In genomic region chr20:10328897-10329255, GRCh38 we compare ENCODE assay signal across 20 cellular contexts.
DNase-seq lines count a peak whose midpoint lies in the region; ATAC-seq and TF ChIP-seq lines count a peak whose summit lies in the region.
"Had no signal": no experiment of that assay in that cellular context is flagged by ENCODE, and none has a peak within 500 bp of the region (broad histone marks: within the 10 kb centered on the region; RNA-seq: fewer than 3 reads in every experiment).

No MANE protein-coding gene starts in this region.

- TF ChIP-seq CTCF in OCI-LY3 (IDR thresholded peaks at IDR 0.05; ENCODE audit: low read depth, low read length) (no peak), omental fat pad (IDR thresholded peaks at IDR 0.05) (no peak), GM10266 (IDR thresholded peaks at IDR 0.05; ENCODE audit: control insufficient read depth, insufficient read depth, low read depth, missing control alignments) (no peak)

- H3K27ac ChIP-seq in OCI-LY3 (ENCODE audit: low read length): no peak overlapping the region
- peak overlapping the region; percentile 72 for H3K27ac ChIP-seq in cingulate gyrus (ENCODE audit: low read depth, low read length)
- H3K27ac ChIP-seq: left ventricle myocardium inferior, pancreas, RWPE1, transverse colon had no signal

- peak; percentile 7 for DNase-seq in NCI-H2029 treated with DMSO at 0.1 percent for 48 hours (lab: John Stamatoyannopoulos, UW)
- DNase-seq in NCI-H2029 (lab: John Stamatoyannopoulos, UW): no peak
- DNase-seq in omental fat pad (ENCODE audit: low spot score): no peak
- no peak for DNase-seq in GM10266 (ENCODE audit: extremely low spot score)
- DNase-seq in NCI-H524 treated with DMSO at 0.1 percent for 48 hours (lab: John Stamatoyannopoulos, UW): no peak
- DNase-seq: activated CD4-positive, alpha-beta T cell treated with anti-CD3 and anti-CD28 coated beads for 1 hour; activated CD8-positive, alpha-beta memory T cell treated with anti-CD3 and anti-CD28 coated beads for 24 hours; activated naive CD4-positive, alpha-beta T cell treated with anti-CD3 and anti-CD28 coated beads, Interleukin-2, amount 10 ng/mL, durations not matched to agents 7 days and 5 days; activated T-cell treated with anti-CD3 and anti-CD28 coated beads, Interleukin-2, amount 50 U/mL, for 72 hours; left ventricle myocardium inferior; naive thymus-derived CD8-positive, alpha-beta T cell; NCI-H187 treated with DMSO at 0.1 percent for 48 hours; pancreas; stimulated activated naive CD8-positive, alpha-beta T cell treated with anti-CD3 and anti-CD28 coated beads, Interleukin-15, amount 100 ng/mL, for 72 hours; transverse colon had no signal

- H3K9ac ChIP-seq in OCI-LY3 (ENCODE audit: low read length): peak overlapping the region; percentile 37; the same call in 1 of the 2 replicates

- H4K20me1 ChIP-seq in OCI-LY3 (ENCODE audit: insufficient read depth, low read length): no peaks in the 10 kb centered on the region

- H3K27me3 ChIP-seq in OCI-LY3 (ENCODE audit: low read depth, low read length): peaks cover 27% of the 10 kb centered on the region
- H3K27me3 ChIP-seq: pancreas, transverse colon had no signal

- H2AFZ ChIP-seq in OCI-LY3 (ENCODE audit: low read depth, low read length): peak overlapping the region; percentile 43; the same call in 1 of the 2 replicates

- no peaks in the 10 kb centered on the region for H3K36me3 ChIP-seq in OCI-LY3 (replicated peaks; ENCODE audit: low read depth, low read length)
- H3K36me3 ChIP-seq: left ventricle myocardium inferior, pancreas, transverse colon had no signal

- H3K4me3 ChIP-seq in OCI-LY3 (ENCODE audit: low read length): peak overlapping the region; percentile 75
- H3K4me3 ChIP-seq: left ventricle myocardium inferior, pancreas, transverse colon had no signal

- peak overlapping the region; percentile 78 for H3K4me2 ChIP-seq in OCI-LY3 (ENCODE audit: low read length)

- H3K9me3 ChIP-seq in OCI-LY3 (ENCODE audit: insufficient read depth, low read length): no peaks in the 10 kb centered on the region
- H3K9me3 ChIP-seq: left ventricle myocardium inferior, pancreas, transverse colon had no signal

- ATAC-seq in GM18870 (IDR thresholded peaks at IDR 0.05; ENCODE audit: unreplicated experiment) (no peak), omental fat pad (ENCODE audit: low FRiP score) (no peak)
- ATAC-seq: activated T-cell treated with anti-CD3 and anti-CD28 coated beads, Interleukin-2, amount 50 U/mL, for 72 hours; naive thymus-derived CD8-positive, alpha-beta T cell; pancreas; sciatic nerve; stimulated activated naive CD8-positive, alpha-beta T cell treated with anti-CD3 and anti-CD28 coated beads, Interleukin-15, amount 100 ng/mL, for 72 hours had no signal

- peaks cover 5% of the 10 kb centered on the region; the same call in 1 of the 2 replicates for H3K4me1 ChIP-seq in OCI-LY3 (ENCODE audit: low read length)
- H3K4me1 ChIP-seq: left ventricle myocardium inferior, pancreas, transverse colon had no signal

- no peaks in the 10 kb centered on the region for H3K79me2 ChIP-seq in OCI-LY3 (ENCODE audit: low read length)
